ENCODE assay signal across 12 cellular contexts in genomic region chr18:79518028-79518682, GRCh38.
DNase-seq lines count a peak whose midpoint lies in the region; ATAC-seq and TF ChIP-seq lines count a peak whose summit lies in the region.
"Had no signal": no experiment of that assay in that cellular context is flagged by ENCODE, and none has a peak within 500 bp of the region (broad histone marks: within the 10 kb centered on the region; RNA-seq: fewer than 3 reads in every experiment).

No MANE protein-coding gene starts in this region.

- peaks cover 53% of the 10 kb centered on the region for H3K4me1 ChIP-seq in CD4-positive, CD25-positive, alpha-beta regulatory T cell (ENCODE audit: control insufficient read depth, insufficient read depth, low read length, poor library complexity, severe bottlenecking)

- peak overlapping the region; percentile 44 to 94 (median 92) for H3K27ac Mint-ChIP-seq in CD4-positive, CD25-positive, alpha-beta regulatory T cell
- peak overlapping the region; percentile 70 for H3K27ac Mint-ChIP-seq in activated naive CD8-positive, alpha-beta T cell treated with anti-CD3 and anti-CD28 coated beads, Interleukin-2, amount 10 ng/mL, durations not matched to agents 7 days and 5 days
- no peak overlapping the region for H3K27ac Mint-ChIP-seq in osteocyte (ENCODE audit: unreplicated experiment)
- H3K27ac Mint-ChIP-seq: WTC11 had no signal

- H3K27ac ChIP-seq in CD4-positive, CD25-positive, alpha-beta regulatory T cell (ENCODE audit: insufficient read depth, low read length, poor library complexity, severe bottlenecking) = peak overlapping the region; percentile 71
- peak overlapping the region; percentile 74 for H3K27ac ChIP-seq in KOPT-K1 (ENCODE audit: low read depth, low read length, poor library complexity, severe bottlenecking)
- H3K27ac ChIP-seq: esophagus muscularis mucosa, SK-N-MC had no signal

- ATAC-seq in CD4-positive, CD25-positive, alpha-beta regulatory T cell (ENCODE audit: low read depth in 2 of 2) = no peak
- ATAC-seq in activated naive CD8-positive, alpha-beta T cell treated with anti-CD3 and anti-CD28 coated beads, Interleukin-2, amount 10 ng/mL, durations not matched to agents 7 days and 5 days (ENCODE audit: low read depth) = no peak
- ATAC-seq in GM21528 (IDR thresholded peaks at IDR 0.05; ENCODE audit: low FRiP score, unreplicated experiment) = no peak
- ATAC-seq: heart left ventricle had no signal

- POLR2A ChIA-PET in activated naive CD8-positive, alpha-beta T cell treated with anti-CD3 and anti-CD28 coated beads, Interleukin-2, amount 10 ng/mL, durations not matched to agents 7 days and 5 days (lab: Charles Lee) = no interaction called here

- no peaks in the 10 kb centered on the region for H3K9me3 Mint-ChIP-seq in CD4-positive, CD25-positive, alpha-beta regulatory T cell
- H3K9me3 Mint-ChIP-seq in activated naive CD8-positive, alpha-beta T cell treated with anti-CD3 and anti-CD28 coated beads, Interleukin-2, amount 10 ng/mL, durations not matched to agents 7 days and 5 days = no peaks in the 10 kb centered on the region
- no peaks in the 10 kb centered on the region for H3K9me3 Mint-ChIP-seq in osteocyte (ENCODE audit: unreplicated experiment)
- H3K9me3 Mint-ChIP-seq: WTC11 had no signal

- peaks cover 6% of the 10 kb centered on the region for H3K36me3 Mint-ChIP-seq in CD4-positive, CD25-positive, alpha-beta regulatory T cell
- peaks cover 6% of the 10 kb centered on the region for H3K36me3 Mint-ChIP-seq in activated naive CD8-positive, alpha-beta T cell treated with anti-CD3 and anti-CD28 coated beads, Interleukin-2, amount 10 ng/mL, durations not matched to agents 7 days and 5 days
- no peaks in the 10 kb centered on the region for H3K36me3 Mint-ChIP-seq in osteocyte (ENCODE audit: unreplicated experiment)

- H3K9me3 ChIP-seq in CD4-positive, CD25-positive, alpha-beta regulatory T cell (ENCODE audit: control insufficient read depth in 2 of 2, low read length in 2 of 2) = no peaks in the 10 kb centered on the region
- H3K9me3 ChIP-seq in KOPT-K1 (ENCODE audit: insufficient read depth, low read length, poor library complexity, severe bottlenecking) = no peaks in the 10 kb centered on the region
- H3K9me3 ChIP-seq: esophagus muscularis mucosa, heart left ventricle had no signal

- H3K27me3 ChIP-seq in CD4-positive, CD25-positive, alpha-beta regulatory T cell (ENCODE audit: control insufficient read depth, insufficient read depth, low read length) = no peaks in the 10 kb centered on the region
- H3K27me3 ChIP-seq: esophagus muscularis mucosa, heart left ventricle had no signal

- no peak for TF ChIP-seq CTCF in osteocyte (IDR thresholded peaks at IDR 0.05)

- DNase-seq in CD4-positive, CD25-positive, alpha-beta regulatory T cell = no peak
- DNase-seq in activated naive CD8-positive, alpha-beta T cell treated with anti-CD3 and anti-CD28 coated beads, Interleukin-2, amount 10 ng/mL, durations not matched to agents 7 days and 5 days = no peak
- peak; percentile 69 for DNase-seq in osteocyte (ENCODE audit: extremely low spot score, unreplicated experiment)
- no peak for DNase-seq in NCI-H2029 treated with DMSO at 0.1 percent for 48 hours (lab: John Stamatoyannopoulos, UW)
- no peak for DNase-seq in DMS114 treated with DMSO at 0.1 percent for 48 hours (lab: John Stamatoyannopoulos, UW; ENCODE audit: unreplicated experiment)
- DNase-seq: NK-92 treated with Interleukin-12 subunit alpha and Interleukin-12 subunit beta, amount 100 ng/mL, for 24 hours had no signal

- H3K4me1 Mint-ChIP-seq in CD4-positive, CD25-positive, alpha-beta regulatory T cell = peaks cover 15 to 81% (median 36%) of the 10 kb centered on the region in 4 donors
- H3K4me1 Mint-ChIP-seq in activated naive CD8-positive, alpha-beta T cell treated with anti-CD3 and anti-CD28 coated beads, Interleukin-2, amount 10 ng/mL, durations not matched to agents 7 days and 5 days = peaks cover 50% of the 10 kb centered on the region
- peaks cover 4% of the 10 kb centered on the region for H3K4me1 Mint-ChIP-seq in osteocyte (ENCODE audit: unreplicated experiment)
- H3K4me1 Mint-ChIP-seq: WTC11 had no signal

- H3K4me3 Mint-ChIP-seq in CD4-positive, CD25-positive, alpha-beta regulatory T cell = peak overlapping the region in 3 of 4 donors; percentile 46 to 87 (median 65)
- no peak overlapping the region for H3K4me3 Mint-ChIP-seq in activated naive CD8-positive, alpha-beta T cell treated with anti-CD3 and anti-CD28 coated beads, Interleukin-2, amount 10 ng/mL, durations not matched to agents 7 days and 5 days
- H3K4me3 Mint-ChIP-seq in osteocyte (ENCODE audit: unreplicated experiment) = no peak overlapping the region
- H3K4me3 Mint-ChIP-seq: WTC11 had no signal

- peaks cover under 1% of the 10 kb centered on the region for H3K36me3 ChIP-seq in CD4-positive, CD25-positive, alpha-beta regulatory T cell (ENCODE audit: control insufficient read depth, insufficient read depth, low read length)
- H3K36me3 ChIP-seq in KOPT-K1 (ENCODE audit: insufficient read depth, low read length) = no peaks in the 10 kb centered on the region
- H3K36me3 ChIP-seq: heart left ventricle had no signal

- no peak overlapping the region for H3K4me3 ChIP-seq in CD4-positive, CD25-positive, alpha-beta regulatory T cell (ENCODE audit: low read depth, low read length)
- H3K4me3 ChIP-seq: esophagus muscularis mucosa, heart left ventricle, SK-N-MC had no signal

- H3K27me3 Mint-ChIP-seq in CD4-positive, CD25-positive, alpha-beta regulatory T cell = peaks cover 4% of the 10 kb centered on the region
- no peaks in the 10 kb centered on the region for H3K27me3 Mint-ChIP-seq in activated naive CD8-positive, alpha-beta T cell treated with anti-CD3 and anti-CD28 coated beads, Interleukin-2, amount 10 ng/mL, durations not matched to agents 7 days and 5 days
- H3K27me3 Mint-ChIP-seq in osteocyte (ENCODE audit: unreplicated experiment) = peaks cover 4% of the 10 kb centered on the region

Comparison
In these comparisons a context has a peak if more than half of its experiments do, and no peak if none do; other contexts are left out.
1. H3K4me3 Mint-ChIP-seq: peak in CD4-positive, CD25-positive, alpha-beta regulatory T cell (3 of 4); none in activated naive CD8-positive, alpha-beta T cell treated with anti-CD3 and anti-CD28 coated beads, Interleukin-2, amount 10 ng/mL, durations not matched to agents 7 days and 5 days (single experiment) and osteocyte (single experiment).